Comparison of ENCODE assay signal across 1 cellular context in the genomic region with DNA sequence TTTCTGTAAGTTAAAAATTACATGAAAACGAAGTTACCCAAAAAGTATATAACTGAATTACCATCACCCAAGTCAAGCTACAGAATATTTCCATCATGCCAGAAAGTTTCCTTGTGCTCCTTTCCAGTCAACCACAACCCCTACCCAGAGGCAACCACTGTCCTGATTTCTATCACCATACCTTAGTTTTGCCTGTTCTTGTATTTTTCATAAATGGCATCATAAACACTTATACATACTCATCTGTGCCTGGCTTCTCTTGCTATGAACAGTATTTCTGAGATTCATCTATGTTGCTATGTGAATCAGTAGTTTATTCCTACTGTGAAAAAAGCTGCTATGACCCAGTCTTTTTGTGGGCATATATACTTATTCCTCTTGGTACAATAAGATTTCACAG.
TF ChIP-seq lines count a peak whose summit lies in the region.

No MANE protein-coding gene starts in this region.

TF ChIP-seq in GM12878, 131 proteins besides CTCF, POLR2A, EP300 and RAD21:
- TF ChIP-seq, protein P1, sequence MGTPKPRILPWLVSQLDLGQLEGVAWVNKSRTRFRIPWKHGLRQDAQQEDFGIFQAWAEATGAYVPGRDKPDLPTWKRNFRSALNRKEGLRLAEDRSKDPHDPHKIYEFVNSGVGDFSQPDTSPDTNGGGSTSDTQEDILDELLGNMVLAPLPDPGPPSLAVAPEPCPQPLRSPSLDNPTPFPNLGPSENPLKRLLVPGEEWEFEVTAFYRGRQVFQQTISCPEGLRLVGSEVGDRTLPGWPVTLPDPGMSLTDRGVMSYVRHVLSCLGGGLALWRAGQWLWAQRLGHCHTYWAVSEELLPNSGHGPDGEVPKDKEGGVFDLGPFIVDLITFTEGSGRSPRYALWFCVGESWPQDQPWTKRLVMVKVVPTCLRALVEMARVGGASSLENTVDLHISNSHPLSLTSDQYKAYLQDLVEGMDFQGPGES (IDR thresholded peaks at IDR 0.05) = no peak
- TF ChIP-seq ESRRA (IDR thresholded peaks at IDR 0.05; ENCODE audit: low read length) = no peak
- no peak for TF ChIP-seq ZNF24 (IDR thresholded peaks at IDR 0.05)
- TF ChIP-seq, protein P2, sequence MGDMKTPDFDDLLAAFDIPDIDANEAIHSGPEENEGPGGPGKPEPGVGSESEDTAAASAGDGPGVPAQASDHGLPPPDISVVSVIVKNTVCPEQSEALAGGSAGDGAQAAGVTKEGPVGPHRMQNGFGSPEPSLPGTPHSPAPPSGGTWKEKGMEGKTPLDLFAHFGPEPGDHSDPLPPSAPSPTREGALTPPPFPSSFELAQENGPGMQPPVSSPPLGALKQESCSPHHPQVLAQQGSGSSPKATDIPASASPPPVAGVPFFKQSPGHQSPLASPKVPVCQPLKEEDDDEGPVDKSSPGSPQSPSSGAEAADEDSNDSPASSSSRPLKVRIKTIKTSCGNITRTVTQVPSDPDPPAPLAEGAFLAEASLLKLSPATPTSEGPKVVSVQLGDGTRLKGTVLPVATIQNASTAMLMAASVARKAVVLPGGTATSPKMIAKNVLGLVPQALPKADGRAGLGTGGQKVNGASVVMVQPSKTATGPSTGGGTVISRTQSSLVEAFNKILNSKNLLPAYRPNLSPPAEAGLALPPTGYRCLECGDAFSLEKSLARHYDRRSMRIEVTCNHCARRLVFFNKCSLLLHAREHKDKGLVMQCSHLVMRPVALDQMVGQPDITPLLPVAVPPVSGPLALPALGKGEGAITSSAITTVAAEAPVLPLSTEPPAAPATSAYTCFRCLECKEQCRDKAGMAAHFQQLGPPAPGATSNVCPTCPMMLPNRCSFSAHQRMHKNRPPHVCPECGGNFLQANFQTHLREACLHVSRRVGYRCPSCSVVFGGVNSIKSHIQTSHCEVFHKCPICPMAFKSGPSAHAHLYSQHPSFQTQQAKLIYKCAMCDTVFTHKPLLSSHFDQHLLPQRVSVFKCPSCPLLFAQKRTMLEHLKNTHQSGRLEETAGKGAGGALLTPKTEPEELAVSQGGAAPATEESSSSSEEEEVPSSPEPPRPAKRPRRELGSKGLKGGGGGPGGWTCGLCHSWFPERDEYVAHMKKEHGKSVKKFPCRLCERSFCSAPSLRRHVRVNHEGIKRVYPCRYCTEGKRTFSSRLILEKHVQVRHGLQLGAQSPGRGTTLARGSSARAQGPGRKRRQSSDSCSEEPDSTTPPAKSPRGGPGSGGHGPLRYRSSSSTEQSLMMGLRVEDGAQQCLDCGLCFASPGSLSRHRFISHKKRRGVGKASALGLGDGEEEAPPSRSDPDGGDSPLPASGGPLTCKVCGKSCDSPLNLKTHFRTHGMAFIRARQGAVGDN (IDR thresholded peaks at IDR 0.05) = no peak
- TF ChIP-seq, protein P3, sequence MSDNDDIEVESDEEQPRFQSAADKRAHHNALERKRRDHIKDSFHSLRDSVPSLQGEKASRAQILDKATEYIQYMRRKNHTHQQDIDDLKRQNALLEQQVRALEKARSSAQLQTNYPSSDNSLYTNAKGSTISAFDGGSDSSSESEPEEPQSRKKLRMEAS (IDR thresholded peaks at IDR 0.05; ENCODE audit: low read depth, low read length) = no peak
- TF ChIP-seq ZNF274 (IDR thresholded peaks at IDR 0.05; ENCODE audit: insufficient read depth, insufficient read length) = no peak
- TF ChIP-seq TCF7 (IDR thresholded peaks at IDR 0.05; ENCODE audit: borderline replicate concordance) = no peak
- no peak for TF ChIP-seq BCL11A (IDR thresholded peaks at IDR 0.05; ENCODE audit: low read depth, low read length)
- TF ChIP-seq POU2F2 (IDR thresholded peaks at IDR 0.05; ENCODE audit: borderline replicate concordance, low read depth, low read length) = no peak
- TF ChIP-seq KLF5 (IDR thresholded peaks at IDR 0.05; ENCODE audit: partially characterized antibody) = no peak
TF ChIP-seq in GM12878: peak in this region for 0.
